Comparison of ENCODE assay signal across 2 cellular contexts in genomic region chr17:49906511-49907136, GRCh38.
TF ChIP-seq lines count a peak whose summit lies in the region.

No MANE protein-coding gene starts in this region.

TF ChIP-seq in HepG2, 621 proteins besides CTCF, POLR2A, EP300 and RAD21:
- TF ChIP-seq ZNF629 (CRISPR knock-in tag; conservative IDR thresholded peaks at IDR 0.05) (peak; percentile 82), CC2D1A (CRISPR knock-in tag; IDR thresholded peaks at IDR 0.05) (no peak)

TF ChIP-seq in K562, 482 proteins besides CTCF, POLR2A, EP300 and RAD21:
- no peak for TF ChIP-seq ZNF76 (CRISPR knock-in tag; IDR thresholded peaks at IDR 0.05; ENCODE audit: borderline replicate concordance)
- TF ChIP-seq POLR2B (IDR thresholded peaks at IDR 0.05; ENCODE audit: low read depth, partially characterized antibody) = no peak
- no peak for TF ChIP-seq ILF3 (IDR thresholded peaks at IDR 0.05; ENCODE audit: borderline replicate concordance)
- no peak for TF ChIP-seq ZFP91 (CRISPR knock-in tag; IDR thresholded peaks at IDR 0.05)
- TF ChIP-seq KDM4B (IDR thresholded peaks at IDR 0.05; ENCODE audit: borderline replicate concordance in 2 of 2, low read depth in 1 of 2) = no peak
- no peak for TF ChIP-seq THRA (IDR thresholded peaks at IDR 0.05)
- TF ChIP-seq KDM1A (IDR thresholded peaks at IDR 0.05) = 0 out of 4 replicates have a peak, but pooled peaks of 1 of the 2 experiments have one; percentile 13
- TF ChIP-seq RBM17 (IDR thresholded peaks at IDR 0.05; ENCODE audit: borderline replicate concordance, low read depth, low read length) = no peak
- no peak for TF ChIP-seq POLR3G (IDR thresholded peaks at IDR 0.05; ENCODE audit: extremely low read depth, insufficient read length, insufficient replicate concordance)
- TF ChIP-seq HMG20B (CRISPR knock-in tag; IDR thresholded peaks at IDR 0.05) = no peak
- TF ChIP-seq CBFA2T2 (conservative IDR thresholded peaks at IDR 0.05) = no peak
- no peak for TF ChIP-seq BDP1 (IDR thresholded peaks at IDR 0.05; ENCODE audit: insufficient read depth, insufficient read length)
- TF ChIP-seq SMAD2 (IDR thresholded peaks at IDR 0.05; ENCODE audit: low read depth, low read length) = no peak
- TF ChIP-seq RBM25 (IDR thresholded peaks at IDR 0.05; ENCODE audit: low read depth, low read length, severe bottlenecking) = peak; percentile 61
- no peak for TF ChIP-seq TAF9B (IDR thresholded peaks at IDR 0.05; ENCODE audit: partially characterized antibody)
